Comparison of ENCODE assay signal across 1 cellular context in the genomic region with DNA sequence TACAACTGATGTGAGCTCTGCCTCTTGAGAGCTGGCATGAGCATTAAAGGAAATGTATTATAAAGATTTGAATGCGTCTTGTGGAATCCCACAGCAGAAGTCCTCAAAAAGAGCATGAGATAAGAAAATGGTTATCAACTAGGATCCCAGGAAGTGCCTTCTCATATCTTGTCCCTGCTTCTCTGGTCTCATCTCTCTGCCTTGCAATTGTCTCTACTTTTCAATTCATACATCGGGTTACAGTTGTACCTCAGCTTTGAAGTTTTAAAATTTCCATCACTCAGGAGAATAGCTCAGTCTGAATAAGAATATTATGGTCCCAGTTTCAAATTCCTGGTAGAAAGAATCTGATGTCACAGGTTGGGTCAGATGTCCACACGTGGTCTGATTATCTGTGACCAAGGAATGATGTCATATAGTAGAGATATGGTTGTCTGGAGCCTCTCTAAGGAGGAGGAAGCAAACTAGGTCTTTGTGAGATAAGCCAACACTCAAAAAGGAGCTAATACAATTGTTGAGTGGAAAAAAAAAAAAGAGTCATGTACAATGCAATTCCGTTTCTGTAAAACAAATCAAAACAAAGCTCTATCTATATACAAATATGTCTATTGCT.
TF ChIP-seq lines count a peak whose summit lies in the region.

No MANE protein-coding gene starts in this region.

TF ChIP-seq in K562, 482 proteins besides CTCF, POLR2A, EP300 and RAD21 (continued from another document and continues in another):
- TF ChIP-seq, protein P1, sequence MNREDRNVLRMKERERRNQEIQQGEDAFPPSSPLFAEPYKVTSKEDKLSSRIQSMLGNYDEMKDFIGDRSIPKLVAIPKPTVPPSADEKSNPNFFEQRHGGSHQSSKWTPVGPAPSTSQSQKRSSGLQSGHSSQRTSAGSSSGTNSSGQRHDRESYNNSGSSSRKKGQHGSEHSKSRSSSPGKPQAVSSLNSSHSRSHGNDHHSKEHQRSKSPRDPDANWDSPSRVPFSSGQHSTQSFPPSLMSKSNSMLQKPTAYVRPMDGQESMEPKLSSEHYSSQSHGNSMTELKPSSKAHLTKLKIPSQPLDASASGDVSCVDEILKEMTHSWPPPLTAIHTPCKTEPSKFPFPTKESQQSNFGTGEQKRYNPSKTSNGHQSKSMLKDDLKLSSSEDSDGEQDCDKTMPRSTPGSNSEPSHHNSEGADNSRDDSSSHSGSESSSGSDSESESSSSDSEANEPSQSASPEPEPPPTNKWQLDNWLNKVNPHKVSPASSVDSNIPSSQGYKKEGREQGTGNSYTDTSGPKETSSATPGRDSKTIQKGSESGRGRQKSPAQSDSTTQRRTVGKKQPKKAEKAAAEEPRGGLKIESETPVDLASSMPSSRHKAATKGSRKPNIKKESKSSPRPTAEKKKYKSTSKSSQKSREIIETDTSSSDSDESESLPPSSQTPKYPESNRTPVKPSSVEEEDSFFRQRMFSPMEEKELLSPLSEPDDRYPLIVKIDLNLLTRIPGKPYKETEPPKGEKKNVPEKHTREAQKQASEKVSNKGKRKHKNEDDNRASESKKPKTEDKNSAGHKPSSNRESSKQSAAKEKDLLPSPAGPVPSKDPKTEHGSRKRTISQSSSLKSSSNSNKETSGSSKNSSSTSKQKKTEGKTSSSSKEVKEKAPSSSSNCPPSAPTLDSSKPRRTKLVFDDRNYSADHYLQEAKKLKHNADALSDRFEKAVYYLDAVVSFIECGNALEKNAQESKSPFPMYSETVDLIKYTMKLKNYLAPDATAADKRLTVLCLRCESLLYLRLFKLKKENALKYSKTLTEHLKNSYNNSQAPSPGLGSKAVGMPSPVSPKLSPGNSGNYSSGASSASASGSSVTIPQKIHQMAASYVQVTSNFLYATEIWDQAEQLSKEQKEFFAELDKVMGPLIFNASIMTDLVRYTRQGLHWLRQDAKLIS (CRISPR knock-in tag; IDR thresholded peaks at IDR 0.05), result no peak
- TF ChIP-seq MCM2 (IDR thresholded peaks at IDR 0.05; ENCODE audit: low read depth) (no peak), EP400 (IDR thresholded peaks at IDR 0.05) (0 out of 2 replicates have a peak, but pooled peaks have one; percentile 27), MECOM (CRISPR knock-in tag; IDR thresholded peaks at IDR 0.05) (peak; percentile 95), SRSF9 (IDR thresholded peaks at IDR 0.05; ENCODE audit: borderline replicate concordance, low read depth, low read length) (no peak), NCOA4 (IDR thresholded peaks at IDR 0.05; ENCODE audit: partially characterized antibody) (no peak), RAD51 (IDR thresholded peaks at IDR 0.05; ENCODE audit: borderline replicate concordance, low read depth) (peak; percentile 66), BRD9 (IDR thresholded peaks at IDR 0.05; ENCODE audit: low read depth, partially characterized antibody) (no peak), POLR2AphosphoS2 (IDR thresholded peaks at IDR 0.05; ENCODE audit: low read length) (no peak), ZNF324 (CRISPR knock-in tag; IDR thresholded peaks at IDR 0.05) (no peak), RNF2 (IDR thresholded peaks at IDR 0.05) (no peak), NRF1 (conservative IDR thresholded peaks at IDR 0.05 in 1 of 2, IDR thresholded peaks at IDR 0.05 in 1 of 2) (no peak), CTBP1 (IDR thresholded peaks at IDR 0.05; ENCODE audit: borderline replicate concordance) (peak; percentile 63; the same call in 1 of the 2 replicates), NONO (IDR thresholded peaks at IDR 0.05; ENCODE audit: low read depth in 2 of 2, low read length in 1 of 2) (no peak), GTF2A2 (tag; IDR thresholded peaks at IDR 0.05) (no peak), ZNF436 (CRISPR knock-in tag; IDR thresholded peaks at IDR 0.05) (no peak), CHD4 (IDR thresholded peaks at IDR 0.05; ENCODE audit: insufficient read depth, insufficient replicate concordance, low read depth, low read length, poor library complexity, severe bottlenecking) (no peak), HNRNPK (IDR thresholded peaks at IDR 0.05; ENCODE audit: low read depth, low read length, poor library complexity, severe bottlenecking) (no peak), ILK (tag; IDR thresholded peaks at IDR 0.05; ENCODE audit: borderline replicate concordance, low read depth) (no peak), IFI16 (CRISPR knock-in tag; IDR thresholded peaks at IDR 0.05) (no peak), CBFB (CRISPR knock-in tag; IDR thresholded peaks at IDR 0.05) (no peak), NCOA6 (IDR thresholded peaks at IDR 0.05) (no peak), ARID2 (IDR thresholded peaks at IDR 0.05) (no peak), NR2C2 (CRISPR knock-in tag; IDR thresholded peaks at IDR 0.05) (no peak), NR2C2 (tag; IDR thresholded peaks at IDR 0.05) (no peak), ZNF445 (CRISPR knock-in tag; IDR thresholded peaks at IDR 0.05; ENCODE audit: low read depth) (no peak), MYBL2 (IDR thresholded peaks at IDR 0.05; ENCODE audit: low read depth) (no peak), MYBL2 (CRISPR knock-in tag; IDR thresholded peaks at IDR 0.05; ENCODE audit: borderline replicate concordance) (no peak), FOXM1 (IDR thresholded peaks at IDR 0.05; ENCODE audit: low read depth) (no peak), FOXM1 (CRISPR knock-in tag; IDR thresholded peaks at IDR 0.05; ENCODE audit: low read depth) (no peak), TEAD4 (IDR thresholded peaks at IDR 0.05; ENCODE audit: low read length) (0 out of 2 replicates have a peak, but pooled peaks have one; percentile 11), TEAD4 (CRISPR knock-in tag; IDR thresholded peaks at IDR 0.05; ENCODE audit: borderline replicate concordance) (no peak), ELF1 (tag; IDR thresholded peaks at IDR 0.05) (0 out of 2 replicates have a peak, but pooled peaks have one; percentile 25), RBM39 (optimal IDR thresholded peaks at IDR 0.05; ENCODE audit: low read depth, low read length) (no peak), ZNF644 (tag; IDR thresholded peaks at IDR 0.05; ENCODE audit: low read depth) (peak; percentile 80), SMARCA5 (IDR thresholded peaks at IDR 0.05) (no peak), FOSL1 (tag; conservative IDR thresholded peaks at IDR 0.05) (peak; percentile 60), RBM34 (IDR thresholded peaks at IDR 0.05; ENCODE audit: borderline replicate concordance, insufficient read depth, low read length) (no peak), ZNF707 (CRISPR knock-in tag; conservative IDR thresholded peaks at IDR 0.05) (no peak), ELF2 (CRISPR knock-in tag; IDR thresholded peaks at IDR 0.05) (0 out of 2 replicates have a peak, but pooled peaks have one; percentile 48), CREM (IDR thresholded peaks at IDR 0.05; ENCODE audit: low read depth) (peak; percentile 64; the same call in 1 of the 2 replicates), FOXK1 (CRISPR knock-in tag; IDR thresholded peaks at IDR 0.05; ENCODE audit: borderline replicate concordance) (no peak)
- TF ChIP-seq, protein P2, sequence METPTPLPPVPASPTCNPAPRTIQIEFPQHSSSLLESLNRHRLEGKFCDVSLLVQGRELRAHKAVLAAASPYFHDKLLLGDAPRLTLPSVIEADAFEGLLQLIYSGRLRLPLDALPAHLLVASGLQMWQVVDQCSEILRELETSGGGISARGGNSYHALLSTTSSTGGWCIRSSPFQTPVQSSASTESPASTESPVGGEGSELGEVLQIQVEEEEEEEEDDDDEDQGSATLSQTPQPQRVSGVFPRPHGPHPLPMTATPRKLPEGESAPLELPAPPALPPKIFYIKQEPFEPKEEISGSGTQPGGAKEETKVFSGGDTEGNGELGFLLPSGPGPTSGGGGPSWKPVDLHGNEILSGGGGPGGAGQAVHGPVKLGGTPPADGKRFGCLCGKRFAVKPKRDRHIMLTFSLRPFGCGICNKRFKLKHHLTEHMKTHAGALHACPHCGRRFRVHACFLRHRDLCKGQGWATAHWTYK (CRISPR knock-in tag; IDR thresholded peaks at IDR 0.05), result 0 out of 2 replicates have a peak, but pooled peaks have one; percentile 26
- TF ChIP-seq, protein P3, sequence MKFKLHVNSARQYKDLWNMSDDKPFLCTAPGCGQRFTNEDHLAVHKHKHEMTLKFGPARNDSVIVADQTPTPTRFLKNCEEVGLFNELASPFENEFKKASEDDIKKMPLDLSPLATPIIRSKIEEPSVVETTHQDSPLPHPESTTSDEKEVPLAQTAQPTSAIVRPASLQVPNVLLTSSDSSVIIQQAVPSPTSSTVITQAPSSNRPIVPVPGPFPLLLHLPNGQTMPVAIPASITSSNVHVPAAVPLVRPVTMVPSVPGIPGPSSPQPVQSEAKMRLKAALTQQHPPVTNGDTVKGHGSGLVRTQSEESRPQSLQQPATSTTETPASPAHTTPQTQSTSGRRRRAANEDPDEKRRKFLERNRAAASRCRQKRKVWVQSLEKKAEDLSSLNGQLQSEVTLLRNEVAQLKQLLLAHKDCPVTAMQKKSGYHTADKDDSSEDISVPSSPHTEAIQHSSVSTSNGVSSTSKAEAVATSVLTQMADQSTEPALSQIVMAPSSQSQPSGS (CRISPR knock-in tag; IDR thresholded peaks at IDR 0.05), result no peak
- TF ChIP-seq, protein P4, sequence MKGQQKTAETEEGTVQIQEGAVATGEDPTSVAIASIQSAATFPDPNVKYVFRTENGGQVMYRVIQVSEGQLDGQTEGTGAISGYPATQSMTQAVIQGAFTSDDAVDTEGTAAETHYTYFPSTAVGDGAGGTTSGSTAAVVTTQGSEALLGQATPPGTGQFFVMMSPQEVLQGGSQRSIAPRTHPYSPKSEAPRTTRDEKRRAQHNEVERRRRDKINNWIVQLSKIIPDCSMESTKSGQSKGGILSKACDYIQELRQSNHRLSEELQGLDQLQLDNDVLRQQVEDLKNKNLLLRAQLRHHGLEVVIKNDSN (CRISPR knock-in tag; IDR thresholded peaks at IDR 0.05), result peak; percentile 40; the same call in 1 of the 2 replicates
- TF ChIP-seq, protein P5, sequence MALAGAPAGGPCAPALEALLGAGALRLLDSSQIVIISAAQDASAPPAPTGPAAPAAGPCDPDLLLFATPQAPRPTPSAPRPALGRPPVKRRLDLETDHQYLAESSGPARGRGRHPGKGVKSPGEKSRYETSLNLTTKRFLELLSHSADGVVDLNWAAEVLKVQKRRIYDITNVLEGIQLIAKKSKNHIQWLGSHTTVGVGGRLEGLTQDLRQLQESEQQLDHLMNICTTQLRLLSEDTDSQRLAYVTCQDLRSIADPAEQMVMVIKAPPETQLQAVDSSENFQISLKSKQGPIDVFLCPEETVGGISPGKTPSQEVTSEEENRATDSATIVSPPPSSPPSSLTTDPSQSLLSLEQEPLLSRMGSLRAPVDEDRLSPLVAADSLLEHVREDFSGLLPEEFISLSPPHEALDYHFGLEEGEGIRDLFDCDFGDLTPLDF (CRISPR knock-in tag; IDR thresholded peaks at IDR 0.05), result no peak
- TF ChIP-seq, protein P6, sequence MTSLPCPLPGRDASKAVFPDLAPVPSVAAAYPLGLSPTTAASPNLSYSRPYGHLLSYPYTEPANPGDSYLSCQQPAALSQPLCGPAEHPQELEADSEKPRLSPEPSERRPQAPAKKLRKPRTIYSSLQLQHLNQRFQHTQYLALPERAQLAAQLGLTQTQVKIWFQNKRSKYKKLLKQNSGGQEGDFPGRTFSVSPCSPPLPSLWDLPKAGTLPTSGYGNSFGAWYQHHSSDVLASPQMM (CRISPR knock-in tag; IDR thresholded peaks at IDR 0.05), result no peak
- TF ChIP-seq, protein P7, sequence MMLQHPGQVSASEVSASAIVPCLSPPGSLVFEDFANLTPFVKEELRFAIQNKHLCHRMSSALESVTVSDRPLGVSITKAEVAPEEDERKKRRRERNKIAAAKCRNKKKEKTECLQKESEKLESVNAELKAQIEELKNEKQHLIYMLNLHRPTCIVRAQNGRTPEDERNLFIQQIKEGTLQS (IDR thresholded peaks at IDR 0.05), result peak; percentile 84; the same call in 1 of the 2 replicates
- TF ChIP-seq, protein P7 (CRISPR knock-in tag; conservative IDR thresholded peaks at IDR 0.05), result no peak
- TF ChIP-seq, protein P8, sequence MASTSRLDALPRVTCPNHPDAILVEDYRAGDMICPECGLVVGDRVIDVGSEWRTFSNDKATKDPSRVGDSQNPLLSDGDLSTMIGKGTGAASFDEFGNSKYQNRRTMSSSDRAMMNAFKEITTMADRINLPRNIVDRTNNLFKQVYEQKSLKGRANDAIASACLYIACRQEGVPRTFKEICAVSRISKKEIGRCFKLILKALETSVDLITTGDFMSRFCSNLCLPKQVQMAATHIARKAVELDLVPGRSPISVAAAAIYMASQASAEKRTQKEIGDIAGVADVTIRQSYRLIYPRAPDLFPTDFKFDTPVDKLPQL (IDR thresholded peaks at IDR 0.05; ENCODE audit: extremely low read depth, insufficient read length), result no peak
- TF ChIP-seq, protein P9, sequence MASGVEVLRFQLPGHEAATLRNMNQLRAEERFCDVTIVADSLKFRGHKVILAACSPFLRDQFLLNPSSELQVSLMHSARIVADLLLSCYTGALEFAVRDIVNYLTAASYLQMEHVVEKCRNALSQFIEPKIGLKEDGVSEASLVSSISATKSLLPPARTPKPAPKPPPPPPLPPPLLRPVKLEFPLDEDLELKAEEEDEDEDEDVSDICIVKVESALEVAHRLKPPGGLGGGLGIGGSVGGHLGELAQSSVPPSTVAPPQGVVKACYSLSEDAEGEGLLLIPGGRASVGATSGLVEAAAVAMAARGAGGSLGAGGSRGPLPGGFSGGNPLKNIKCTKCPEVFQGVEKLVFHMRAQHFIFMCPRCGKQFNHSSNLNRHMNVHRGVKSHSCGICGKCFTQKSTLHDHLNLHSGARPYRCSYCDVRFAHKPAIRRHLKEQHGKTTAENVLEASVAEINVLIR (CRISPR knock-in tag; IDR thresholded peaks at IDR 0.05), result no peak
- TF ChIP-seq, protein P10, sequence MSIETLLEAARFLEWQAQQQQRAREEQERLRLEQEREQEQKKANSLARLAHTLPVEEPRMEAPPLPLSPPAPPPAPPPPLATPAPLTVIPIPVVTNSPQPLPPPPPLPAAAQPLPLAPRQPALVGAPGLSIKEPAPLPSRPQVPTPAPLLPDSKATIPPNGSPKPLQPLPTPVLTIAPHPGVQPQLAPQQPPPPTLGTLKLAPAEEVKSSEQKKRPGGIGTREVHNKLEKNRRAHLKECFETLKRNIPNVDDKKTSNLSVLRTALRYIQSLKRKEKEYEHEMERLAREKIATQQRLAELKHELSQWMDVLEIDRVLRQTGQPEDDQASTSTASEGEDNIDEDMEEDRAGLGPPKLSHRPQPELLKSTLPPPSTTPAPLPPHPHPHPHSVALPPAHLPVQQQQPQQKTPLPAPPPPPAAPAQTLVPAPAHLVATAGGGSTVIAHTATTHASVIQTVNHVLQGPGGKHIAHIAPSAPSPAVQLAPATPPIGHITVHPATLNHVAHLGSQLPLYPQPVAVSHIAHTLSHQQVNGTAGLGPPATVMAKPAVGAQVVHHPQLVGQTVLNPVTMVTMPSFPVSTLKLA (conservative IDR thresholded peaks at IDR 0.05), result 0 out of 4 replicates have a peak, but pooled peaks of 1 of the 2 experiments have one; percentile 30
- TF ChIP-seq, protein P11, sequence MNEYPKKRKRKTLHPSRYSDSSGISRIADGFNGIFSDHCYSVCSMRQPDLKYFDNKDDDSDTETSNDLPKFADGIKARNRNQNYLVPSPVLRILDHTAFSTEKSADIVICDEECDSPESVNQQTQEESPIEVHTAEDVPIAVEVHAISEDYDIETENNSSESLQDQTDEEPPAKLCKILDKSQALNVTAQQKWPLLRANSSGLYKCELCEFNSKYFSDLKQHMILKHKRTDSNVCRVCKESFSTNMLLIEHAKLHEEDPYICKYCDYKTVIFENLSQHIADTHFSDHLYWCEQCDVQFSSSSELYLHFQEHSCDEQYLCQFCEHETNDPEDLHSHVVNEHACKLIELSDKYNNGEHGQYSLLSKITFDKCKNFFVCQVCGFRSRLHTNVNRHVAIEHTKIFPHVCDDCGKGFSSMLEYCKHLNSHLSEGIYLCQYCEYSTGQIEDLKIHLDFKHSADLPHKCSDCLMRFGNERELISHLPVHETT (CRISPR knock-in tag; conservative IDR thresholded peaks at IDR 0.05 in 1 of 2, IDR thresholded peaks at IDR 0.05 in 1 of 2), result 0 out of 4 replicates have a peak, but pooled peaks of 1 of the 2 experiments have one; percentile 40
